ENCODE assay signal across 14 cellular contexts in genomic region chr15:101481381-101481705, GRCh38.
"Had no signal": no experiment of that assay in that cellular context is flagged by ENCODE, and none has a peak within 500 bp of the region (broad histone marks: within the 10 kb centered on the region; RNA-seq: fewer than 3 reads in every experiment).

No MANE protein-coding gene starts in this region.

- H3K4me1 ChIP-seq: breast epithelium, gastroesophageal sphincter, uterus had no signal

- DNase-seq: activated gamma-delta T cell; activated T-cell treated with anti-CD3 and anti-CD28 coated beads, Interleukin-2, amount 50 U/mL, for 24 hours; aorta; effector CD4-positive, alpha-beta T cell; mucosa of descending colon; naive thymus-derived CD8-positive, alpha-beta T cell; stimulated activated CD4-positive, alpha-beta T cell treated with anti-CD3 and anti-CD28 coated beads, Interleukin-12 subunit alpha, Interleukin-12 subunit beta, amount 100 ng/mL, for 4 hours; uterus had no signal

- H3K4me3 ChIP-seq: breast epithelium, gastroesophageal sphincter, mucosa of descending colon, uterus had no signal

- ATAC-seq: activated CD4-positive, CD25-positive, alpha-beta regulatory T cell treated with anti-CD3 and anti-CD28 coated beads, Interleukin-2, amount 50 U/mL, for 24 hours; gastroesophageal sphincter; naive thymus-derived CD8-positive, alpha-beta T cell had no signal

- H3K36me3 ChIP-seq: breast epithelium, gastroesophageal sphincter, uterus had no signal

- H3K27ac ChIP-seq: breast epithelium, epithelial cell of prostate, gastroesophageal sphincter, uterus had no signal

- H3K4me3 Mint-ChIP-seq: activated naive CD8-positive, alpha-beta T cell; activated T-cell treated with anti-CD3 and anti-CD28 coated beads, Interleukin-2, amount 50 U/mL, for 24 hours; naive thymus-derived CD8-positive, alpha-beta T cell; stimulated activated naive CD8-positive, alpha-beta T cell treated with anti-CD3 and anti-CD28 coated beads, Interleukin-15, Interleukin-2, amounts not matched to agents 100 ng/mL and 50 ng/mL, for 24 hours had no signal

- H3K27me3 ChIP-seq: breast epithelium, uterus had no signal

- H3K9me3 Mint-ChIP-seq: activated T-cell treated with anti-CD3 and anti-CD28 coated beads, Interleukin-2, amount 50 U/mL, for 24 hours; naive thymus-derived CD8-positive, alpha-beta T cell; stimulated activated naive CD8-positive, alpha-beta T cell treated with anti-CD3 and anti-CD28 coated beads, Interleukin-15, Interleukin-2, amounts not matched to agents 100 ng/mL and 50 ng/mL, for 24 hours had no signal

- H3K27ac Mint-ChIP-seq: activated naive CD8-positive, alpha-beta T cell; activated T-cell treated with anti-CD3 and anti-CD28 coated beads, Interleukin-2, amount 50 U/mL, for 24 hours; stimulated activated naive CD8-positive, alpha-beta T cell treated with anti-CD3 and anti-CD28 coated beads, Interleukin-15, Interleukin-2, amounts not matched to agents 100 ng/mL and 50 ng/mL, for 24 hours had no signal

- H3K36me3 Mint-ChIP-seq: activated naive CD8-positive, alpha-beta T cell; naive thymus-derived CD8-positive, alpha-beta T cell had no signal

- H3K4me1 Mint-ChIP-seq: naive thymus-derived CD8-positive, alpha-beta T cell had no signal

- H3K9me3 ChIP-seq: breast epithelium, gastroesophageal sphincter, mucosa of descending colon, uterus had no signal
